ENCODE assay signal across 1 cellular context in the genomic region with DNA sequence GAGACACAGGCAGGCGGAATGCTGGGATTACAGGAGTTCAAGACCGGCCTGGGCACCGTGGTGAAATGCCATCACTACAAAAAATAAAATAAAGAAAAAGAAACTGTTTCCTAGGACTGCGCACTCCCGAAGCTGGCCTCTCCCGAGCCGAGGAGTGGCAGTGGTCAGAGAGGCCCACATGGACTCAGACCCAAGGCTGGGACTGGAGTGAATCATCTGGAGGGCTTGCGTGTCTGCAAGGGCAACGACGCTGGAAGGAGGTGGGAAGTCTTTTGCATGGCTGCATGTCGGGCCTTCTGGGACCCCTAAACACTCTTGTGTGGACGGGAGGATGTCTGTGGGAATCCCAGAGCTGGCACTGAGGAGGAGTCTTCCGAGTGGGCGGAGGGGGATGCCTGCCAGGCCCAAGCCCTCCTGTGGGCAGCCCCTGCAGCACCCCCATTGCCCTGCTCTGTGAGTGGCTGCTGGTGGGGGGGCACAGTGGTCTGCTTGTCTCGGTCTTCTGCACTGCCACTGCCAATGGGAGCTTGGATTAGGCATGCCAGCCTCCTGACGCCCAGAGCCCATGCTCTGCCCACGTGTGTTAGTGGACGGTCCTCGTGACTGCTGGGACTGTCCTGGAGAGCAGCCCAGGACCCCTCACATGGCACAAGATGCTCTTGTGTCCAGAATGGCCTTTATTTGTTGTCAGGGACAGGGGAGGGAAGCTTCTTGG.
TF ChIP-seq lines count a peak whose summit lies in the region.

No MANE protein-coding gene starts in this region.

TF ChIP-seq in HepG2, 621 proteins besides CTCF, POLR2A, EP300 and RAD21:
- TF ChIP-seq, protein P1, sequence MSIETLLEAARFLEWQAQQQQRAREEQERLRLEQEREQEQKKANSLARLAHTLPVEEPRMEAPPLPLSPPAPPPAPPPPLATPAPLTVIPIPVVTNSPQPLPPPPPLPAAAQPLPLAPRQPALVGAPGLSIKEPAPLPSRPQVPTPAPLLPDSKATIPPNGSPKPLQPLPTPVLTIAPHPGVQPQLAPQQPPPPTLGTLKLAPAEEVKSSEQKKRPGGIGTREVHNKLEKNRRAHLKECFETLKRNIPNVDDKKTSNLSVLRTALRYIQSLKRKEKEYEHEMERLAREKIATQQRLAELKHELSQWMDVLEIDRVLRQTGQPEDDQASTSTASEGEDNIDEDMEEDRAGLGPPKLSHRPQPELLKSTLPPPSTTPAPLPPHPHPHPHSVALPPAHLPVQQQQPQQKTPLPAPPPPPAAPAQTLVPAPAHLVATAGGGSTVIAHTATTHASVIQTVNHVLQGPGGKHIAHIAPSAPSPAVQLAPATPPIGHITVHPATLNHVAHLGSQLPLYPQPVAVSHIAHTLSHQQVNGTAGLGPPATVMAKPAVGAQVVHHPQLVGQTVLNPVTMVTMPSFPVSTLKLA (IDR thresholded peaks at IDR 0.05) = peak; percentile 84
- TF ChIP-seq HNRNPL (IDR thresholded peaks at IDR 0.05; ENCODE audit: low read depth, low read length) = 0 out of 2 replicates have a peak, but pooled peaks have one; percentile 37
- TF ChIP-seq, protein P2, sequence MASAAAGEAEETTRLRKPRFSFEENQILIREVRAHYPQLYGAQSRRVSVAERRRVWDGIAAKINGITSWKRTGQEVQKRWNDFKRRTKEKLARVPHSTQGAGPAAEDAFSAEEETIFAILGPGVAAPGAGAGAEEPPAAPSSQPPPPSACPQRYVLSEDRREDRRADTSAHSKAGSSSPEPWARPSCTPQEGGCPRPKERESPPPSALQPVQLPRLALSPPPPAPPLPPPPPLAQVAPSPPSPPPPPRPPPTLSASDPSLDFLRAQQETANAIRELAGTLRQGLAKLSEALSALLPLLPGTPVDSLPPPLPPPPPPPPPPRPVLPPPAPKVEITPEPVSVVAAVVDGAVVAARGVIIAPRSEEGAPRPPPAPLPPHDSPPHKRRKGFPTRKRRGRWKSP (CRISPR knock-in tag; IDR thresholded peaks at IDR 0.05) = no peak
- TF ChIP-seq SAP130 (CRISPR knock-in tag; IDR thresholded peaks at IDR 0.05; ENCODE audit: low read depth) = 0 out of 2 replicates have a peak, but pooled peaks have one; percentile 4
- TF ChIP-seq ZHX1 (CRISPR knock-in tag; IDR thresholded peaks at IDR 0.05; ENCODE audit: low read depth) = no peak
- TF ChIP-seq, protein P3, sequence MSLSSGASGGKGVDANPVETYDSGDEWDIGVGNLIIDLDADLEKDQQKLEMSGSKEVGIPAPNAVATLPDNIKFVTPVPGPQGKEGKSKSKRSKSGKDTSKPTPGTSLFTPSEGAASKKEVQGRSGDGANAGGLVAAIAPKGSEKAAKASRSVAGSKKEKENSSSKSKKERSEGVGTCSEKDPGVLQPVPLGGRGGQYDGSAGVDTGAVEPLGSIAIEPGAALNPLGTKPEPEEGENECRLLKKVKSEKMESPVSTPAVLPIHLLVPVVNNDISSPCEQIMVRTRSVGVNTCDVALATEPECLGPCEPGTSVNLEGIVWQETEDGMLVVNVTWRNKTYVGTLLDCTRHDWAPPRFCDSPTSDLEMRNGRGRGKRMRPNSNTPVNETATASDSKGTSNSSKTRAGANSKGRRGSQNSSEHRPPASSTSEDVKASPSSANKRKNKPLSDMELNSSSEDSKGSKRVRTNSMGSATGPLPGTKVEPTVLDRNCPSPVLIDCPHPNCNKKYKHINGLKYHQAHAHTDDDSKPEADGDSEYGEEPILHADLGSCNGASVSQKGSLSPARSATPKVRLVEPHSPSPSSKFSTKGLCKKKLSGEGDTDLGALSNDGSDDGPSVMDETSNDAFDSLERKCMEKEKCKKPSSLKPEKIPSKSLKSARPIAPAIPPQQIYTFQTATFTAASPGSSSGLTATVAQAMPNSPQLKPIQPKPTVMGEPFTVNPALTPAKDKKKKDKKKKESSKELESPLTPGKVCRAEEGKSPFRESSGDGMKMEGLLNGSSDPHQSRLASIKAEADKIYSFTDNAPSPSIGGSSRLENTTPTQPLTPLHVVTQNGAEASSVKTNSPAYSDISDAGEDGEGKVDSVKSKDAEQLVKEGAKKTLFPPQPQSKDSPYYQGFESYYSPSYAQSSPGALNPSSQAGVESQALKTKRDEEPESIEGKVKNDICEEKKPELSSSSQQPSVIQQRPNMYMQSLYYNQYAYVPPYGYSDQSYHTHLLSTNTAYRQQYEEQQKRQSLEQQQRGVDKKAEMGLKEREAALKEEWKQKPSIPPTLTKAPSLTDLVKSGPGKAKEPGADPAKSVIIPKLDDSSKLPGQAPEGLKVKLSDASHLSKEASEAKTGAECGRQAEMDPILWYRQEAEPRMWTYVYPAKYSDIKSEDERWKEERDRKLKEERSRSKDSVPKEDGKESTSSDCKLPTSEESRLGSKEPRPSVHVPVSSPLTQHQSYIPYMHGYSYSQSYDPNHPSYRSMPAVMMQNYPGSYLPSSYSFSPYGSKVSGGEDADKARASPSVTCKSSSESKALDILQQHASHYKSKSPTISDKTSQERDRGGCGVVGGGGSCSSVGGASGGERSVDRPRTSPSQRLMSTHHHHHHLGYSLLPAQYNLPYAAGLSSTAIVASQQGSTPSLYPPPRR (CRISPR knock-in tag; IDR thresholded peaks at IDR 0.05; ENCODE audit: borderline replicate concordance) = 0 out of 2 replicates have a peak, but pooled peaks have one; percentile 22
- no peak for TF ChIP-seq ATF7 (IDR thresholded peaks at IDR 0.05)
- TF ChIP-seq ATF7 (CRISPR knock-in tag; IDR thresholded peaks at IDR 0.05) = 0 out of 2 replicates have a peak, but pooled peaks have one; percentile 16
- no peak for TF ChIP-seq ZNF772 (CRISPR knock-in tag; IDR thresholded peaks at IDR 0.05)
- TF ChIP-seq ZBED4 (CRISPR knock-in tag; IDR thresholded peaks at IDR 0.05; ENCODE audit: borderline replicate concordance) = no peak
